Comparison of ENCODE assay signal across 9 cellular contexts in genomic region chr5:140351609-140352334, GRCh38. TPM values are rescaled to one million over a fixed set of nuclear protein-coding genes. Genes with fewer than 3 reads are reported as not detected.
A peak's percentile ranks its signal among the peaks of the same experiment; 100 is the strongest.
DNase-seq lines count a peak whose midpoint lies in the region; ATAC-seq and TF ChIP-seq lines count a peak whose summit lies in the region.
"Had no signal": no experiment of that assay in that cellular context is flagged by ENCODE, and none has a peak within 500 bp of the region (broad histone marks: within the 10 kb centered on the region; RNA-seq: fewer than 3 reads in every experiment).

No MANE protein-coding gene starts in this region.

- no peak overlapping the region for H3K4me3 ChIP-seq in liver (ENCODE audit: low read depth in 1 of 3, low read length in 3 of 3)
- H3K4me3 ChIP-seq in suprapubic skin: no peak overlapping the region
- H3K4me3 ChIP-seq: BLaER1 had no signal

- peak; percentile 90 for TF ChIP-seq CTCF in liver (IDR thresholded peaks at IDR 0.05; ENCODE audit: low read depth, low read length, missing input control)
- peak; percentile 77 to 89 for TF ChIP-seq CTCF in suprapubic skin (IDR thresholded peaks at IDR 0.05)

- peak; percentile 66 for ATAC-seq in GM21528 (IDR thresholded peaks at IDR 0.05; ENCODE audit: low FRiP score, unreplicated experiment)

- DNase-seq in DMS153 treated with DMSO at 0.1 percent for 48 hours (lab: John Stamatoyannopoulos, UW; ENCODE audit: unreplicated experiment): peak; percentile 10
- no peak for DNase-seq in DMS153 (lab: John Stamatoyannopoulos, UW)
- peak; percentile 69 for DNase-seq in MV-4-11 (lab: John Stamatoyannopoulos, UW)
- peak in 4 of 5 donors; percentile 24 to 74 (median 58) for DNase-seq in T-helper 1 cell
- DNase-seq in cerebellum (ENCODE audit: low spot score): peak; percentile 73
- DNase-seq in suprapubic skin (ENCODE audit: low spot score in 2 of 2): no peak

- peaks cover 0 to 11% (median 10%) of the 10 kb centered on the region in 4 donors for H3K4me1 ChIP-seq in liver (ENCODE audit: control insufficient read depth in 4 of 4, insufficient read depth in 4 of 4, low read length in 3 of 4)
- H3K4me1 ChIP-seq in suprapubic skin: peaks cover 25% of the 10 kb centered on the region

- no peak for TF ChIP-seq POLR2A in suprapubic skin (IDR thresholded peaks at IDR 0.05)

- H3K9me3 ChIP-seq in liver (ENCODE audit: control insufficient read depth in 4 of 4, low read length in 3 of 4) (no peaks in the 10 kb centered on the region), suprapubic skin (no peaks in the 10 kb centered on the region)
- H3K9me3 ChIP-seq: BLaER1 had no signal

- no peaks in the 10 kb centered on the region for H3K36me3 ChIP-seq in liver (ENCODE audit: control insufficient read depth in 4 of 4, insufficient read depth in 3 of 4, low read depth in 1 of 4, low read length in 3 of 4)
- H3K36me3 ChIP-seq in suprapubic skin: no peaks in the 10 kb centered on the region
- H3K36me3 ChIP-seq: BLaER1 had no signal

- H3K27me3 ChIP-seq in liver (ENCODE audit: control insufficient read depth in 4 of 4, insufficient read depth in 4 of 4, low read length in 3 of 4) (no peaks in the 10 kb centered on the region), suprapubic skin (no peaks in the 10 kb centered on the region)
- H3K27me3 ChIP-seq: BLaER1 had no signal

- 8% methylated on average over 5 of the region's 5 CpGs for WGBS in liver
- 6% methylated on average over 5 of the region's 5 CpGs for WGBS in suprapubic skin

- TF ChIP-seq RAD21 in liver (IDR thresholded peaks at IDR 0.05): peak; percentile 86 to 87

- TF ChIP-seq EP300 in suprapubic skin (IDR thresholded peaks at IDR 0.05): no peak

- H3K9ac ChIP-seq in liver (ENCODE audit: low read depth in 1 of 2, low read length in 2 of 2): no peak overlapping the region
- H3K9ac ChIP-seq: BLaER1 had no signal

- H3K27ac ChIP-seq in liver (ENCODE audit: low read depth in 1 of 2, low read length in 2 of 2) (no peak overlapping the region), suprapubic skin (no peak overlapping the region)
- H3K27ac ChIP-seq: BLaER1 had no signal

TF ChIP-seq in liver, 16 proteins besides CTCF, POLR2A, EP300 and RAD21:
- TF ChIP-seq ZBTB33 (IDR thresholded peaks at IDR 0.05): no peak
- TF ChIP-seq TAF1 (conservative IDR thresholded peaks at IDR 0.05): no peak
- TF ChIP-seq YY1 (IDR thresholded peaks at IDR 0.05): peak; percentile 17
- TF ChIP-seq, protein P1, sequence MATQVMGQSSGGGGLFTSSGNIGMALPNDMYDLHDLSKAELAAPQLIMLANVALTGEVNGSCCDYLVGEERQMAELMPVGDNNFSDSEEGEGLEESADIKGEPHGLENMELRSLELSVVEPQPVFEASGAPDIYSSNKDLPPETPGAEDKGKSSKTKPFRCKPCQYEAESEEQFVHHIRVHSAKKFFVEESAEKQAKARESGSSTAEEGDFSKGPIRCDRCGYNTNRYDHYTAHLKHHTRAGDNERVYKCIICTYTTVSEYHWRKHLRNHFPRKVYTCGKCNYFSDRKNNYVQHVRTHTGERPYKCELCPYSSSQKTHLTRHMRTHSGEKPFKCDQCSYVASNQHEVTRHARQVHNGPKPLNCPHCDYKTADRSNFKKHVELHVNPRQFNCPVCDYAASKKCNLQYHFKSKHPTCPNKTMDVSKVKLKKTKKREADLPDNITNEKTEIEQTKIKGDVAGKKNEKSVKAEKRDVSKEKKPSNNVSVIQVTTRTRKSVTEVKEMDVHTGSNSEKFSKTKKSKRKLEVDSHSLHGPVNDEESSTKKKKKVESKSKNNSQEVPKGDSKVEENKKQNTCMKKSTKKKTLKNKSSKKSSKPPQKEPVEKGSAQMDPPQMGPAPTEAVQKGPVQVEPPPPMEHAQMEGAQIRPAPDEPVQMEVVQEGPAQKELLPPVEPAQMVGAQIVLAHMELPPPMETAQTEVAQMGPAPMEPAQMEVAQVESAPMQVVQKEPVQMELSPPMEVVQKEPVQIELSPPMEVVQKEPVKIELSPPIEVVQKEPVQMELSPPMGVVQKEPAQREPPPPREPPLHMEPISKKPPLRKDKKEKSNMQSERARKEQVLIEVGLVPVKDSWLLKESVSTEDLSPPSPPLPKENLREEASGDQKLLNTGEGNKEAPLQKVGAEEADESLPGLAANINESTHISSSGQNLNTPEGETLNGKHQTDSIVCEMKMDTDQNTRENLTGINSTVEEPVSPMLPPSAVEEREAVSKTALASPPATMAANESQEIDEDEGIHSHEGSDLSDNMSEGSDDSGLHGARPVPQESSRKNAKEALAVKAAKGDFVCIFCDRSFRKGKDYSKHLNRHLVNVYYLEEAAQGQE (IDR thresholded peaks at IDR 0.05): no peak
- no peak for TF ChIP-seq MAX (IDR thresholded peaks at IDR 0.05)
- TF ChIP-seq EGR1 (IDR thresholded peaks at IDR 0.05; ENCODE audit: low read depth in 2 of 2): no peak
- peak in 1 of 2 donors; percentile 10 for TF ChIP-seq HNF4A (conservative IDR thresholded peaks at IDR 0.05)
- TF ChIP-seq FOXA2 (IDR thresholded peaks at IDR 0.05): no peak
- TF ChIP-seq ATF3 (IDR thresholded peaks at IDR 0.05): no peak
- no peak for TF ChIP-seq GABPA (IDR thresholded peaks at IDR 0.05 in 1 of 2, conservative IDR thresholded peaks at IDR 0.05 in 1 of 2)
- no peak for TF ChIP-seq SP1 (IDR thresholded peaks at IDR 0.05)
- no peak for TF ChIP-seq FOXA1 (IDR thresholded peaks at IDR 0.05)
- TF ChIP-seq RXRA (IDR thresholded peaks at IDR 0.05): no peak

RNA-seq across cellular contexts. Expression of gene HBEGF, which starts 5.4 kb away (rescaled TPM):
- total RNA-seq in cerebellum (7.5 TPM), liver (1 to 10 TPM in 1 of 2 donors, under 1 TPM in 1; 0.65 to 1.0 TPM), suprapubic skin (100 to 1,000 TPM in 1 of 4 donors, 10 to 100 TPM in 3; 19.6 to 189 (median 74.8) TPM)
- polyA plus RNA-seq in liver: under 1 TPM; 0.60 to 0.90 TPM

RNA-seq across cellular contexts. Expression of gene SLC4A9, which starts 8.2 kb away (rescaled TPM):
- total RNA-seq in cerebellum (0.45 TPM), liver (not detected), suprapubic skin (under 1 TPM in 1 of 4 donors, not detected in 3; 0.56 TPM)
- not detected for polyA plus RNA-seq in liver

RNA-seq across cellular contexts. Expression of gene PFDN1, which starts 48.9 kb away (rescaled TPM):
- 38.8 TPM for total RNA-seq in cerebellum
- 10 to 100 TPM; 14.0 to 21.8 TPM for total RNA-seq in liver
- polyA plus RNA-seq in liver: 10 to 100 TPM; 19.6 to 30.8 TPM
- 10 to 100 TPM; 58.7 to 91.7 (median 76.2) TPM for total RNA-seq in suprapubic skin

RNA-seq across cellular contexts. Expression of gene ANKHD1, which starts 49.9 kb away (rescaled TPM):
- total RNA-seq in cerebellum (152 TPM), liver (100 to 1,000 TPM in 1 of 2 donors, 10 to 100 TPM in 1; 83.5 to 116 TPM), suprapubic skin (100 to 1,000 TPM; 148 to 362 (median 168) TPM)
- polyA plus RNA-seq in liver: 10 to 100 TPM; 33.2 to 36.7 TPM

Comparison
In these comparisons a context has a peak if more than half of its experiments do, and no peak if none do; other contexts are left out.
1. DNase-seq: peak in DMS153 treated with DMSO at 0.1 percent for 48 hours (single experiment), MV-4-11 (single experiment), T-helper 1 cell (4 of 5) and cerebellum (single experiment); none in DMS153 (single experiment) and suprapubic skin (0 of 2).